Comparison of ENCODE assay signal across 8 cellular contexts in genomic region chr19:5434970-5435641, GRCh38. TPM values are rescaled to one million over a fixed set of nuclear protein-coding genes. Genes with fewer than 3 reads are reported as not detected.
DNase-seq lines count a peak whose midpoint lies in the region; ATAC-seq and TF ChIP-seq lines count a peak whose summit lies in the region.
"Had no signal": no experiment of that assay in that cellular context is flagged by ENCODE, and none has a peak within 500 bp of the region (broad histone marks: within the 10 kb centered on the region; RNA-seq: fewer than 3 reads in every experiment).

No MANE protein-coding gene starts in this region.

- peaks cover 17% of the 10 kb centered on the region for H3K27me3 Mint-ChIP-seq in activated CD8-positive, alpha-beta T cell treated with anti-CD3 and anti-CD28 coated beads for 36 hours

- peaks cover 9% of the 10 kb centered on the region for H3K27me3 ChIP-seq in foreskin keratinocyte

- no peaks in the 10 kb centered on the region for H3K9me3 Mint-ChIP-seq in activated CD8-positive, alpha-beta T cell treated with anti-CD3 and anti-CD28 coated beads for 36 hours

- H3K27ac Mint-ChIP-seq in activated CD8-positive, alpha-beta T cell treated with anti-CD3 and anti-CD28 coated beads for 36 hours: no peak overlapping the region

- H3K27ac ChIP-seq in foreskin keratinocyte: no peak overlapping the region
- no peak overlapping the region for H3K27ac ChIP-seq in OCI-LY7 (ENCODE audit: low read depth, low read length, poor library complexity, severe bottlenecking)

- no peak overlapping the region for H3K4me2 ChIP-seq in OCI-LY7 (ENCODE audit: low read length)

- H3K9me3 ChIP-seq in OCI-LY7 (ENCODE audit: low read length): no peaks in the 10 kb centered on the region

- BruUV-seq in OCI-LY7 (replicated peaks; lab: Mats Ljungman, UMichigan): no TSS peak

- POLR2A ChIA-PET in activated CD8-positive, alpha-beta T cell treated with anti-CD3 and anti-CD28 coated beads for 36 hours (lab: Charles Lee): no interaction called here
- POLR2A ChIA-PET in OCI-LY7 (lab: Charles Lee): no interaction called here

- intact Hi-C loops in activated CD8-positive, alpha-beta T cell treated with anti-CD3 and anti-CD28 coated beads for 36 hours (cut with micrococcal nuclease): no loop called here
- intact Hi-C loops in OCI-LY7 (cut with micrococcal nuclease; ENCODE audit: unreplicated experiment): no loop called here

- peaks cover 3% of the 10 kb centered on the region for H3K4me1 ChIP-seq in foreskin keratinocyte
- H3K4me1 ChIP-seq in OCI-LY7 (ENCODE audit: insufficient read depth, low read length, poor library complexity, severe bottlenecking): no peaks in the 10 kb centered on the region

- peaks cover 3% of the 10 kb centered on the region for H3K4me1 Mint-ChIP-seq in activated CD8-positive, alpha-beta T cell treated with anti-CD3 and anti-CD28 coated beads for 36 hours (ENCODE audit: low read depth)

- CTCF ChIA-PET in activated CD8-positive, alpha-beta T cell treated with anti-CD3 and anti-CD28 coated beads for 36 hours (lab: Charles Lee): no interaction called here
- CTCF ChIA-PET in OCI-LY7 (lab: Charles Lee; ENCODE audit: unreplicated experiment): no interaction called here

- no peaks in the 10 kb centered on the region for H3K36me3 Mint-ChIP-seq in activated CD8-positive, alpha-beta T cell treated with anti-CD3 and anti-CD28 coated beads for 36 hours (ENCODE audit: low read depth)

- peak; percentile 94 for ATAC-seq in activated CD8-positive, alpha-beta T cell treated with anti-CD3 and anti-CD28 coated beads for 36 hours
- ATAC-seq in foreskin keratinocyte (peak; percentile 91), GM21423 (IDR thresholded peaks at IDR 0.05; ENCODE audit: unreplicated experiment) (no peak), HG02981 (IDR thresholded peaks at IDR 0.05; ENCODE audit: unreplicated experiment) (no peak)

- H4K20me1 ChIP-seq in OCI-LY7 (ENCODE audit: insufficient read depth, low read length): no peaks in the 10 kb centered on the region

- H3K4me3 ChIP-seq in HFF-Myc (replicated peaks; ENCODE audit: low read depth, low read length): no peak overlapping the region
- no peak overlapping the region for H3K4me3 ChIP-seq in OCI-LY7 (ENCODE audit: low read depth, low read length, poor library complexity, severe bottlenecking)

- H3K4me3 Mint-ChIP-seq in activated CD8-positive, alpha-beta T cell treated with anti-CD3 and anti-CD28 coated beads for 36 hours: no peak overlapping the region

- no peaks in the 10 kb centered on the region for H3K79me2 ChIP-seq in OCI-LY7 (ENCODE audit: insufficient read depth, low read depth, low read length)

- no peaks in the 10 kb centered on the region for H3K36me3 ChIP-seq in OCI-LY7 (ENCODE audit: insufficient read depth, low read length)

- H2AFZ ChIP-seq in OCI-LY7 (ENCODE audit: low read length): no peak overlapping the region

- TF ChIP-seq CTCF in HFF-Myc (IDR thresholded peaks at IDR 0.05; ENCODE audit: low read depth, low read length, missing control alignments) (no peak), foreskin keratinocyte (conservative IDR thresholded peaks at IDR 0.05) (no peak), OCI-LY7 (conservative IDR thresholded peaks at IDR 0.05; ENCODE audit: low read length) (no peak)
- TF ChIP-seq CTCF in activated CD8-positive, alpha-beta T cell treated with anti-CD3 and anti-CD28 coated beads for 36 hours (IDR thresholded peaks at IDR 0.05): no peak

- DNase-seq in HFF-Myc (ENCODE audit: extremely low read depth, low read depth): peak; percentile 48
- peak; percentile 80 for DNase-seq in activated CD8-positive, alpha-beta T cell treated with anti-CD3 and anti-CD28 coated beads for 36 hours
- DNase-seq in foreskin keratinocyte: peak; percentile 51 to 70
- peak; percentile 2 for DNase-seq in stimulated activated CD8-positive, alpha-beta memory T cell treated with anti-CD3 and anti-CD28 coated beads, Interleukin-15, amount 100 ng/mL, for 24 hours (ENCODE audit: low read depth)
- DNase-seq in OCI-LY7 (ENCODE audit: low spot score): no peak

- H3K9me2 ChIP-seq in OCI-LY7 (ENCODE audit: insufficient read depth, low read length): no peaks in the 10 kb centered on the region

RNA-seq across cellular contexts. Expression of gene ZNRF4, which starts 20.1 kb away (rescaled TPM):
- not detected for total RNA-seq in activated CD8-positive, alpha-beta T cell treated with anti-CD3 and anti-CD28 coated beads for 36 hours
- total RNA-seq in foreskin keratinocyte (not detected in 2 replicates), OCI-LY7 (2022) (not detected in 2 replicates)
- not detected in 2 replicates for polyA plus RNA-seq in foreskin keratinocyte
- not detected in 2 replicates for total RNA-seq in OCI-LY7 (2014; rRNA removed; shearing (Covaris generic))
- total RNA-seq: activated CD8-positive, alpha-beta memory T cell treated with anti-CD3 and anti-CD28 coated beads for 36 hours had no signal

Comparison
In these comparisons a context has a peak if more than half of its experiments do, and no peak if none do; other contexts are left out.
1. ATAC-seq: peak in activated CD8-positive, alpha-beta T cell treated with anti-CD3 and anti-CD28 coated beads for 36 hours (single experiment) and foreskin keratinocyte (single experiment); none in GM21423 (single experiment) and HG02981 (single experiment).